Comparison of ENCODE assay signal across 20 cellular contexts in the genomic region with DNA sequence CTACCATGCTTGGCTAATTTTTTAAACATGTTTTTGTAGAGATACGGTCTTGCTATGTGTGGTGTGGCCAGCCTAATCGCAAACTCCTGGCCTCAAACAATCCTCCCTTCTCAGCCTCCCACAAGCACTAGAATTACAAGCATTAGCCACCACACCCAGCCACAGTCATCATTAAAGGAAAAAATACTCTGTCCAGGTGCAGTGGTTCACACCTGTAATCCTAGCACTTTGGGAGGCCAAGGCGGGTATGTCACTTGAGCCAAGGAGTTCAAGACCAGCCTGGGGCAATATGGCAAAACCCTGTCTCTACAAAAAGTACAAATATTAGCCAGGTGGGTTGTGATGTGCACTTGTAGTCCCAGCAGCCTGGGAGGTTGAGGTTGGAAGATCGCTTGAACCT. TPM values are rescaled to one million over a fixed set of nuclear protein-coding genes. Genes with fewer than 3 reads are reported as not detected.
DNase-seq lines count a peak whose midpoint lies in the region; ATAC-seq and TF ChIP-seq lines count a peak whose summit lies in the region.
"Had no signal": no experiment of that assay in that cellular context is flagged by ENCODE, and none has a peak within 500 bp of the region (broad histone marks: within the 10 kb centered on the region; RNA-seq: fewer than 3 reads in every experiment).

No MANE protein-coding gene starts in this region.

- no peak for ATAC-seq in CD4-positive, alpha-beta T cell (ENCODE audit: poor library complexity)
- no peak for ATAC-seq in memory B cell (ENCODE audit: low read depth)
- ATAC-seq in GM18511 (IDR thresholded peaks at IDR 0.05; ENCODE audit: unreplicated experiment) = no peak

- H2BK120ac ChIP-seq in mesenchymal stem cell (ENCODE audit: low read depth, low read length) = no peak overlapping the region

- peak overlapping the region; percentile 65 for H3K27ac Mint-ChIP-seq in CD4-positive, alpha-beta T cell
- peak overlapping the region; percentile 16 for H3K27ac Mint-ChIP-seq in memory B cell

- no peaks in the 10 kb centered on the region for H3K79me1 ChIP-seq in mesenchymal stem cell (replicated peaks; ENCODE audit: low read length, poor library complexity, severe bottlenecking)

- no peaks in the 10 kb centered on the region for H3K27me3 Mint-ChIP-seq in CD4-positive, alpha-beta T cell
- no peaks in the 10 kb centered on the region for H3K27me3 Mint-ChIP-seq in memory B cell

- H3K27me3 ChIP-seq in AG04450 (ENCODE audit: control insufficient read depth, insufficient read depth, low read length) (no peaks in the 10 kb centered on the region), OCI-LY3 (ENCODE audit: low read depth, low read length) (no peaks in the 10 kb centered on the region), mesenchymal stem cell (ENCODE audit: control insufficient read depth in 1 of 2, insufficient read depth in 1 of 2, low read length in 2 of 2) (peaks cover 0 to 5% of the 10 kb centered on the region in 2 experiments), GM23248 (replicated peaks; ENCODE audit: insufficient read depth) (no peaks in the 10 kb centered on the region)
- H3K27me3 ChIP-seq in CD4-positive, alpha-beta T cell (ENCODE audit: control insufficient read depth, insufficient read depth, low read length) = no peaks in the 10 kb centered on the region
- H3K27me3 ChIP-seq: Peyer's patch had no signal

- TF ChIP-seq CTCF in AG04450 (IDR thresholded peaks at IDR 0.05; ENCODE audit: low read depth, low read length) (no peak), OCI-LY3 (IDR thresholded peaks at IDR 0.05; ENCODE audit: low read depth, low read length) (no peak)
- no peak for TF ChIP-seq CTCF in CD4-positive, alpha-beta T cell (IDR thresholded peaks at IDR 0.05)

- no peak overlapping the region for H3K23ac ChIP-seq in mesenchymal stem cell (ENCODE audit: low read length in 2 of 2)

- no peaks in the 10 kb centered on the region for H3K9me3 ChIP-seq in AG04450 (ENCODE audit: control insufficient read depth, insufficient read depth, low read length)
- no peaks in the 10 kb centered on the region for H3K9me3 ChIP-seq in CD4-positive, alpha-beta T cell (ENCODE audit: control insufficient read depth, low read length)
- H3K9me3 ChIP-seq in OCI-LY3 (ENCODE audit: insufficient read depth, low read length) = no peaks in the 10 kb centered on the region
- H3K9me3 ChIP-seq in mesenchymal stem cell (ENCODE audit: control insufficient read depth, low read length) = no peaks in the 10 kb centered on the region
- H3K9me3 ChIP-seq in GM23248 (ENCODE audit: low read depth) = no peaks in the 10 kb centered on the region
- H3K9me3 ChIP-seq: A549, Peyer's patch had no signal

- H3K4me1 ChIP-seq in OCI-LY3 (ENCODE audit: low read length) (peaks cover 67% of the 10 kb centered on the region), mesenchymal stem cell (ENCODE audit: control insufficient read depth, insufficient read depth, low read depth, low read length) (peaks cover 1% of the 10 kb centered on the region), GM23248 (ENCODE audit: insufficient read depth) (peaks cover 8% of the 10 kb centered on the region; the same call in 1 of the 2 replicates)
- H3K4me1 ChIP-seq: A549, Peyer's patch had no signal

- intact Hi-C loops in CD4-positive, alpha-beta T cell (cut with DNase I, micrococcal nuclease) = loop anchor here (1.0 to 5.0 kb wide), 4 partner anchors 16 to 186 kb away; a partner anchor contains a TSS

- peaks cover 12% of the 10 kb centered on the region for H3K4me1 Mint-ChIP-seq in CD4-positive, alpha-beta T cell (ENCODE audit: low read depth)
- peaks cover 7% of the 10 kb centered on the region for H3K4me1 Mint-ChIP-seq in memory B cell

- DNase-seq in AG04450 (ENCODE audit: low read depth, low spot score) (no peak), memory B cell (ENCODE audit: low spot score in 2 of 2) (no peak), mesenchymal stem cell (no peak), GM23248 (no peak), NCI-H226 (no peak)
- no peak for DNase-seq in CD4-positive, alpha-beta T cell
- DNase-seq: DND-41, HFFc6, NCI-H1105, NCI-H1694, NCI-H2107, NCI-H2227 treated with DMSO at 0.1 percent for 48 hours, NCI-H524 treated with DMSO at 0.1 percent for 48 hours, Peyer's patch, Right ventricle myocardium superior had no signal

- no peaks in the 10 kb centered on the region for H4K20me1 ChIP-seq in OCI-LY3 (ENCODE audit: insufficient read depth, low read length)
- no peaks in the 10 kb centered on the region for H4K20me1 ChIP-seq in GM23248 (ENCODE audit: insufficient read depth)

- H3K27ac ChIP-seq in AG04450 (ENCODE audit: low read depth, low read length) = peak overlapping the region; percentile 75
- H3K27ac ChIP-seq in CD4-positive, alpha-beta T cell (ENCODE audit: low read depth, low read length) = no peak overlapping the region
- H3K27ac ChIP-seq in OCI-LY3 (ENCODE audit: low read length) = peak overlapping the region; percentile 74
- H3K27ac ChIP-seq in mesenchymal stem cell (ENCODE audit: low read length, poor library complexity, severe bottlenecking) = no peak overlapping the region
- no peak overlapping the region for H3K27ac ChIP-seq in GM23248
- H3K27ac ChIP-seq: A549 had no signal

- H3K79me2 ChIP-seq in OCI-LY3 (ENCODE audit: low read length) = no peaks in the 10 kb centered on the region
- H3K79me2 ChIP-seq in GM23248 (ENCODE audit: insufficient read depth) = no peaks in the 10 kb centered on the region

- H3K4me3 Mint-ChIP-seq in CD4-positive, alpha-beta T cell = peak overlapping the region; percentile 22
- H3K4me3 Mint-ChIP-seq in memory B cell = no peak overlapping the region

- peak overlapping the region; percentile 40; the same call in 1 of the 2 replicates for H3K9ac ChIP-seq in OCI-LY3 (ENCODE audit: low read length)
- H3K9ac ChIP-seq in mesenchymal stem cell (ENCODE audit: low read length) = no peak overlapping the region
- no peak overlapping the region for H3K9ac ChIP-seq in GM23248

- H3K9me3 Mint-ChIP-seq in CD4-positive, alpha-beta T cell = no peaks in the 10 kb centered on the region
- H3K9me3 Mint-ChIP-seq in memory B cell = no peaks in the 10 kb centered on the region
- H3K9me3 Mint-ChIP-seq: CD8-positive, alpha-beta T cell; HFFc6 had no signal

- 93% methylated on average over 4 of the region's 4 CpGs for WGBS in mesenchymal stem cell
- WGBS in GM23248 (ENCODE audit: low coverage in 1 of 2, low lambda C conversion rate in 2 of 2, missing lambda C conversion rate in 2 of 2), 2 experiments = 81 to 86% methylated on average over 4 of the region's 4 CpGs

- in situ Hi-C loops in GM23248 (cut with MboI) = no loop called here

- H2AFZ ChIP-seq in OCI-LY3 (ENCODE audit: low read depth, low read length) = no peak overlapping the region
- H2AFZ ChIP-seq in mesenchymal stem cell (ENCODE audit: low read depth, low read length) = no peak overlapping the region
- H2AFZ ChIP-seq in GM23248 = no peak overlapping the region

- no peak overlapping the region for H2BK5ac ChIP-seq in mesenchymal stem cell (ENCODE audit: low read depth, low read length, poor library complexity, severe bottlenecking)

- no peak overlapping the region for H4K91ac ChIP-seq in mesenchymal stem cell (ENCODE audit: low read length)

- no peak overlapping the region for H3K4ac ChIP-seq in mesenchymal stem cell (ENCODE audit: low read depth in 1 of 2, low read length in 2 of 2)

- H3K4me3 ChIP-seq in AG04450 (ENCODE audit: low read depth, low read length) (no peak overlapping the region), OCI-LY3 (ENCODE audit: low read length) (peak overlapping the region; percentile 22), mesenchymal stem cell (ENCODE audit: insufficient read depth in 1 of 2, low read depth in 1 of 2, low read length in 2 of 2) (no peak overlapping the region), GM23248 (no peak overlapping the region)
- H3K4me3 ChIP-seq: A549, Peyer's patch had no signal

- POLR2A ChIA-PET in AG04450 (lab: Yijun Ruan, JAX) = interaction anchor here (0.6 to 1.0 kb wide), 2 partner anchors 57 to 60 kb away, joined by 5 to 6 read pairs; no protein-coding TSS in a partner anchor
- POLR2A ChIA-PET in CD4-positive, alpha-beta T cell (lab: Charles Lee) = interaction anchor here (0.7 to 2.2 kb wide), 8 partner anchors 18 to 460 kb away, joined by 3 to 19 read pairs (median 4); a partner anchor contains a TSS

- no peak overlapping the region for H2BK15ac ChIP-seq in mesenchymal stem cell (ENCODE audit: low read depth, poor library complexity, severe bottlenecking)

- no peaks in the 10 kb centered on the region for H3K36me3 ChIP-seq in OCI-LY3 (replicated peaks; ENCODE audit: low read depth, low read length)
- H3K36me3 ChIP-seq in mesenchymal stem cell (ENCODE audit: control insufficient read depth in 1 of 2, insufficient read depth in 2 of 2, low read depth in 1 of 2, low read length in 2 of 2) = no peaks in the 10 kb centered on the region
- no peaks in the 10 kb centered on the region for H3K36me3 ChIP-seq in GM23248 (ENCODE audit: low read depth)
- H3K36me3 ChIP-seq: Peyer's patch had no signal

- H3K4me2 ChIP-seq in OCI-LY3 (ENCODE audit: low read length) (peak overlapping the region; percentile 66), mesenchymal stem cell (ENCODE audit: low read length, poor library complexity, severe bottlenecking) (no peak overlapping the region), GM23248 (ENCODE audit: unreplicated experiment) (no peak overlapping the region)

- CTCF ChIA-PET in AG04450 (lab: Charles Lee) = interaction anchor here (0.6 to 11.1 kb wide), 26 partner anchors 8 to 921 kb away, joined by 3 to 117 read pairs (median 4); a partner anchor contains a TSS
- CTCF ChIA-PET in CD4-positive, alpha-beta T cell (lab: Charles Lee) = interaction anchor here (1.0 to 3.0 kb wide), 6 partner anchors 9 to 96 kb away, joined by 4 to 47 read pairs (median 8); a partner anchor contains a TSS

- H3F3A ChIP-seq in GM23248 (ENCODE audit: insufficient read depth) = no peaks in the 10 kb centered on the region

- no peaks in the 10 kb centered on the region for H3K9me2 ChIP-seq in GM23248 (ENCODE audit: insufficient read depth)

- H2BK12ac ChIP-seq in mesenchymal stem cell (ENCODE audit: low read length in 2 of 2) = no peak overlapping the region

- H3K36me3 Mint-ChIP-seq in CD4-positive, alpha-beta T cell (ENCODE audit: low read depth) = no peaks in the 10 kb centered on the region
- no peaks in the 10 kb centered on the region for H3K36me3 Mint-ChIP-seq in memory B cell
- H3K36me3 Mint-ChIP-seq: CD8-positive, alpha-beta T cell had no signal

- no peak overlapping the region for H3K14ac ChIP-seq in mesenchymal stem cell (ENCODE audit: low read length in 2 of 2)

- no peak overlapping the region for H2AK5ac ChIP-seq in mesenchymal stem cell (ENCODE audit: low read length, severe bottlenecking)

- no peak overlapping the region for H4K8ac ChIP-seq in mesenchymal stem cell (ENCODE audit: low read length)

- no peak overlapping the region for H3K18ac ChIP-seq in mesenchymal stem cell (ENCODE audit: low read depth in 1 of 2, low read length in 2 of 2)

RNA-seq across cellular contexts. Expression of a gene that starts 25.0 kb away (rescaled TPM):
- 0.06 and 0.09 TPM in 2 replicates for polyA plus RNA-seq in AG04450 (2011; rRNA removed)
- not detected in 2 replicates for polyA minus RNA-seq in AG04450 (2011; rRNA and poly(A)+ RNA removed)
- total RNA-seq in CD4-positive, alpha-beta T cell = 1 to 10 TPM; 7.8 to 8.5 TPM
- 0.03 TPM for polyA plus RNA-seq in mesenchymal stem cell (2013, experiment 1 of 2)
- 0.03 TPM for polyA plus RNA-seq in mesenchymal stem cell (2013, experiment 2 of 2)
- 0.76 and 2.3 TPM in 2 replicates for total RNA-seq in GM23248 (2014; rRNA removed; shearing (Covaris generic))
- 0.28 and 0.84 TPM in 2 replicates for polyA plus RNA-seq in GM23248 (2016; fragmentation: Nextera tagmentation; extraction: Ambion mirVana)
- total RNA-seq: HepG2 had no signal
- polyA plus RNA-seq: A549, HepG2 had no signal

RNA-seq across cellular contexts. Expression of a gene that starts 59.3 kb away (rescaled TPM):
- polyA plus RNA-seq in AG04450 (2011; rRNA removed) = 18.5 and 20.0 TPM in 2 replicates
- polyA minus RNA-seq in AG04450 (2011; rRNA and poly(A)+ RNA removed) = 30.6 and 37.1 TPM in 2 replicates
- 10 to 100 TPM; 15.8 to 19.9 TPM for total RNA-seq in CD4-positive, alpha-beta T cell
- polyA plus RNA-seq in mesenchymal stem cell (2013, experiment 1 of 2) = 12.9 TPM
- 12.9 TPM for polyA plus RNA-seq in mesenchymal stem cell (2013, experiment 2 of 2)
- total RNA-seq in GM23248 (2014; rRNA removed; shearing (Covaris generic)) = 21.0 and 34.9 TPM in 2 replicates
- 6.7 and 8.2 TPM in 2 replicates for polyA plus RNA-seq in GM23248 (2016; fragmentation: Nextera tagmentation; extraction: Ambion mirVana)

Comparison
In these comparisons a context has a peak if more than half of its experiments do, and no peak if none do; other contexts are left out.
1. H3K27ac ChIP-seq: peak in AG04450 (single experiment) and OCI-LY3 (single experiment); none in CD4-positive, alpha-beta T cell (single experiment), mesenchymal stem cell (single experiment) and GM23248 (single experiment).